Comparison of ENCODE assay signal across 7 cellular contexts in the genomic region with DNA sequence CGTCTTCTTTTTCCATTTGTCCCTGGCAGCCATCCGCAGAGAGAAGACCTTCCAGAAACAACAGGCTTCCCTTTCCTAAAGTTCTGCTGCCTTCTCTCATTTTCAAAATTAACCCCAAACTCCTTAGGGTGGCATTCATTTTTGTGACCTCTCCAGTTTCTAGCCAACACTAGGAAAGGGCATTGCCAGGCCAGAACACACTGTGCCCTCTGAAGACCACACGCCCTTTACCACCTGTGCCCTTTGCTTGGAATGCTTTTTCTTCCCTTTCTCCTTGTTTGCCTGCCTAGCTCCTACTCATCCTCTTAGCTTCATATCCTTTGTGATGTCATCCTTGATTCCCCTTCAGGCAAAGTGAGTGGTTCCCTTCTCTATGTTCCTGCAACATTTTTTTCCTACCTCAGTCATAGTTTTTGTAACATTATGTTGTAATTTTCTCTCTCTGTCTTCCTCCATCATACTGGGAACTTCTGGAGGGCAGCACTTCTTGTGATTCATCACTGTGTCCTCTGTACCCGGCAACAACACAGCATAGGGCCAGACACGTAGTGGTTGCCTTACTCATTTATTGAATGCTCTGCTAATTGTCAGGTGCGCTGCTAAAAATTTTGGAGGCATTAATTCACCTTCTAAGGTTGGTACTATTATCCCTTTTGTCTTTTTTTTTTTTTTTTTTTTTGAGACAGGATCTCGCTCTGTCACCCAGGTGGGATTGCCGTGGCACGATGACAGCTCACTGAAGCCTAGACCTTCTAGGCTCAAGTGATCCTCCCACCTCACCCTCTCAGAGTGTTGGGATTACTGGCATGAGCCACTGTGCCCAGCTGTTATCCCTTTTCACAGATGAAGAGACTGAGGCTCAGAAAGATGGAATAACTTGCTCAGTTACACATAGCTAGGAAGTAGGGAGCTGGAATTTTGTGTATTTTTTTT. TPM values are rescaled to one million over a fixed set of nuclear protein-coding genes. Genes with fewer than 3 reads are reported as not detected.
A peak's percentile ranks its signal among the peaks of the same experiment; 100 is the strongest.
DNase-seq lines count a peak whose midpoint lies in the region; ATAC-seq, FAIRE-seq and TF ChIP-seq lines count a peak whose summit lies in the region.
"Had no signal": no experiment of that assay in that cellular context is flagged by ENCODE, and none has a peak within 500 bp of the region (broad histone marks: within the 10 kb centered on the region; RNA-seq: fewer than 3 reads in every experiment).

No MANE protein-coding gene starts in this region.

- H3K27ac Mint-ChIP-seq in Caco-2 (ENCODE audit: unreplicated experiment): peak overlapping the region; percentile 88
- peak overlapping the region; percentile 80 for H3K27ac Mint-ChIP-seq in WTC11

- peaks cover 18% of the 10 kb centered on the region for H3K79me2 ChIP-seq in HepG2 (ENCODE audit: insufficient read depth, low read length)

- BruUV-seq in Caco-2 (replicated peaks; lab: Mats Ljungman, UMichigan): TSS peak; percentile 34
- TSS peak; percentile 48 for BruUV-seq in HepG2 (replicated peaks; lab: Mats Ljungman, UMichigan)

- H3K9me3 ChIP-seq in Caco-2 (no peaks in the 10 kb centered on the region), HepG2 (ENCODE audit: low read length) (no peaks in the 10 kb centered on the region)

- CTCF ChIA-PET in Caco-2 (lab: Charles Lee) (interaction anchor here (1.0 to 1.7 kb wide), 4 partner anchors 13 to 134 kb away, joined by 6 to 43 read pairs (median 10); a partner anchor contains a TSS), WTC11 (lab: Charles Lee) (interaction anchor here (0.6 to 2.9 kb wide), 19 partner anchors 9 to 337 kb away, joined by 3 to 58 read pairs (median 5); a partner anchor contains a TSS), HepG2 (lab: Yijun Ruan, JAX; ENCODE audit: low intra/inter-chr PET ratio, low total read pairs) (no interaction called here)

- TF ChIP-seq POLR2A in HepG2 (IDR thresholded peaks at IDR 0.05; ENCODE audit: insufficient read depth in 1 of 2, low read depth in 2 of 2, low read length in 2 of 2): no peak

- FAIRE-seq in HepG2 (lab: Jason Lieb, UNC): no peak

- peak overlapping the region; percentile 70 for H3K27ac ChIP-seq in HepG2 (ENCODE audit: extremely low read length, insufficient read depth, low read length)

- H3K4me3 ChIP-seq in Caco-2 (ENCODE audit: low read depth, low read length) (peak overlapping the region; percentile 55), HepG2 (replicated peaks in 1 of 3; ENCODE audit: insufficient read depth in 1 of 3, low read depth in 2 of 3, low read length in 3 of 3) (peak overlapping the region; percentile 67 to 83 (median 81))

- H3K4me1 Mint-ChIP-seq in Caco-2 (ENCODE audit: low read depth, unreplicated experiment) (peaks cover 15% of the 10 kb centered on the region), WTC11 (peaks cover 16% of the 10 kb centered on the region)

- in situ Hi-C loops in HepG2 (cut with HindIII; ENCODE audit: extremely low pct_ligation_motif_present, low pct_unique_long_range_greater_than_20kb): no loop called here

- no peaks in the 10 kb centered on the region for H3K9me3 Mint-ChIP-seq in Caco-2 (ENCODE audit: unreplicated experiment)
- H3K9me3 Mint-ChIP-seq in WTC11: no peaks in the 10 kb centered on the region

- H3K9ac ChIP-seq in HepG2 (ENCODE audit: insufficient read depth, low read depth, low read length): peak overlapping the region; percentile 77

- H3K4me1 ChIP-seq in Caco-2 (peaks cover 13% of the 10 kb centered on the region), HepG2 (ENCODE audit: insufficient read depth, low read length) (peaks cover 28% of the 10 kb centered on the region)

- H3K27me3 ChIP-seq in Caco-2 (replicated peaks; ENCODE audit: control insufficient read depth, insufficient read depth, low read length) (no peaks in the 10 kb centered on the region), HepG2 (ENCODE audit: control insufficient read depth in 1 of 2, insufficient read depth in 2 of 2, low read length in 2 of 2) (no peaks in the 10 kb centered on the region; a peak in 1 of 5 replicates)

- H3K27me3 Mint-ChIP-seq in Caco-2 (ENCODE audit: insufficient read depth, unreplicated experiment) (no peaks in the 10 kb centered on the region), WTC11 (ENCODE audit: low read depth) (no peaks in the 10 kb centered on the region)

- TF ChIP-seq EP300 in HepG2 (IDR thresholded peaks at IDR 0.05; ENCODE audit: low read depth in 2 of 2, low read length in 2 of 2) (no peak), HepG2 (CRISPR knock-in tag; IDR thresholded peaks at IDR 0.05; ENCODE audit: borderline replicate concordance) (no peak)

- no peak overlapping the region for H2AFZ ChIP-seq in HepG2 (ENCODE audit: low read length)

- H4K20me1 ChIP-seq in HepG2 (ENCODE audit: insufficient read depth, low read length): 0 out of 2 replicates have a peak, but pooled peaks cover 3% of the 10 kb centered on the region

- POLR2A ChIA-PET in Caco-2 (lab: Charles Lee): interaction anchor here (0.5 to 1.7 kb wide), 12 partner anchors 9 to 755 kb away, joined by 3 to 61 read pairs (median 21); a partner anchor contains a TSS
- POLR2A ChIA-PET in WTC11 (lab: Charles Lee): interaction anchor here (0.8 to 2.1 kb wide), 12 partner anchors 9 to 154 kb away, joined by 3 to 37 read pairs (median 6); a partner anchor contains a TSS
- POLR2A ChIA-PET in HepG2 (lab: Yijun Ruan, JAX): interaction anchor here (0.7 to 9.6 kb wide), 44 partner anchors 10 to 755 kb away, joined by 3 to 275 read pairs (median 5); a partner anchor contains a TSS

- DNase-seq in Caco-2 (no peak), WTC11 (ENCODE audit: low spot score) (no peak), HepG2 (ENCODE audit: low spot score) (no peak), NCI-H82 (lab: John Stamatoyannopoulos, UW) (no peak), DMS 273 (lab: John Stamatoyannopoulos, UW; ENCODE audit: unreplicated experiment) (no peak), T1000 (lab: John Stamatoyannopoulos, UW) (no peak)

- H3K4me2 ChIP-seq in HepG2 (ENCODE audit: low read depth, low read length): peak overlapping the region; percentile 89

- intact Hi-C loops in Caco-2 (cut with micrococcal nuclease; ENCODE audit: unreplicated experiment): no loop called here
- intact Hi-C loops in HepG2 (cut with micrococcal nuclease; ENCODE audit: unreplicated experiment): no loop called here

- H3K36me3 Mint-ChIP-seq in Caco-2 (ENCODE audit: insufficient read depth, unreplicated experiment) (peaks cover 54% of the 10 kb centered on the region), WTC11 (peaks cover 31% of the 10 kb centered on the region)

- H3K4me3 Mint-ChIP-seq in Caco-2 (ENCODE audit: unreplicated experiment) (peak overlapping the region; percentile 88), WTC11 (peak overlapping the region; percentile 83)

- no peak for ATAC-seq in WTC11
- no peak for ATAC-seq in HepG2

- 66% methylated on average over 9 of the region's 9 CpGs for WGBS in HepG2 (ENCODE audit: low lambda C conversion rate)

- no peak for TF ChIP-seq RAD21 in HepG2 (CRISPR knock-in tag; IDR thresholded peaks at IDR 0.05)

- no peak for TF ChIP-seq CTCF in Caco-2 (IDR thresholded peaks at IDR 0.05; ENCODE audit: insufficient read depth in 1 of 2, low read depth in 1 of 2, low read length in 1 of 2, severe bottlenecking in 1 of 2, unreplicated experiment in 1 of 2)
- TF ChIP-seq CTCF in WTC11 (IDR thresholded peaks at IDR 0.05): no peak
- no peak for TF ChIP-seq CTCF in HepG2 (CRISPR knock-in tag; IDR thresholded peaks at IDR 0.05)

- H3K36me3 ChIP-seq in Caco-2 (ENCODE audit: control insufficient read depth, insufficient read depth, low read length) (peaks cover 5% of the 10 kb centered on the region), HepG2 (replicated peaks in 1 of 2; ENCODE audit: control insufficient read depth in 1 of 2, insufficient read depth in 2 of 2, low read length in 2 of 2) (peaks cover 10 to 28% of the 10 kb centered on the region in 2 experiments)

RNA-seq across cellular contexts. Expression of a gene that starts 1.0 kb away (rescaled TPM):
- total RNA-seq in Caco-2 (2022) (46.2 and 50.2 TPM in 2 replicates), WTC11 (2021) (65.7 to 70.8 TPM (median 69.8 TPM) in 3 replicates), HepG2 (2016; rRNA removed; fragmentation: Illumina TruSeq; extraction: Trizol) (69.5 and 79.0 TPM in 2 replicates)
- 35.7 and 36.8 TPM in 2 replicates for total RNA-seq in HepG2 (2016; cell fraction: cytosol; rRNA removed; fragmentation: Illumina TruSeq; extraction: Trizol; ENCODE audit: low read depth)
- 66.0 and 82.2 TPM in 2 replicates for total RNA-seq in HepG2 (2016; cell fraction: insoluble cytoplasmic fraction; rRNA removed; fragmentation: Illumina TruSeq; extraction: Trizol)
- total RNA-seq in HepG2 (2016; cell fraction: membrane; rRNA removed; fragmentation: Illumina TruSeq; extraction: Trizol): 28.5 and 33.0 TPM in 2 replicates
- 42.9 and 51.1 TPM in 2 replicates for total RNA-seq in HepG2 (2016; cell fraction: nucleus; rRNA removed; fragmentation: Illumina TruSeq; extraction: Trizol)
- polyA plus RNA-seq in HepG2 (2011; rRNA removed): 84.2 and 85.3 TPM in 2 replicates
- polyA plus RNA-seq in HepG2 (2011; cell fraction: cytosol; rRNA removed): 59.8 and 72.8 TPM in 2 replicates
- 112 and 113 TPM in 2 replicates for polyA plus RNA-seq in HepG2 (2011; cell fraction: nucleus; rRNA removed)
- 49.1 and 52.0 TPM in 2 replicates for polyA plus RNA-seq in HepG2 (2012)
- 5.9 and 6.1 TPM in 2 replicates for polyA plus RNA-seq in HepG2 (2016; cell fraction: cytosol; fragmentation: Illumina TruSeq; extraction: Trizol; ENCODE audit: low read depth)
- 58.7 and 63.1 TPM in 2 replicates for polyA plus RNA-seq in HepG2 (2016; cell fraction: insoluble cytoplasmic fraction; fragmentation: Illumina TruSeq; extraction: Trizol; ENCODE audit: low read depth)
- polyA plus RNA-seq in HepG2 (2016; cell fraction: membrane; fragmentation: Illumina TruSeq; extraction: Trizol; ENCODE audit: low read depth): 13.2 and 14.8 TPM in 2 replicates
- polyA plus RNA-seq in HepG2 (2016; cell fraction: nucleus; fragmentation: Illumina TruSeq; extraction: Trizol; ENCODE audit: insufficient read depth, low read depth): 86.8 and 87.6 TPM in 2 replicates
- 37.8 and 50.2 TPM in 2 replicates for polyA minus RNA-seq in HepG2 (2011; rRNA and poly(A)+ RNA removed; ENCODE audit: low replicate concordance)
- polyA minus RNA-seq in HepG2 (2011; cell fraction: cytosol; rRNA and poly(A)+ RNA removed): 25.3 and 26.2 TPM in 2 replicates
- 37.3 and 44.0 TPM in 2 replicates for polyA minus RNA-seq in HepG2 (2011; cell fraction: nucleus; rRNA and poly(A)+ RNA removed)

RNA-seq across cellular contexts. Expression of a gene that starts 10.3 kb away (rescaled TPM):
- 30.5 and 34.1 TPM in 2 replicates for total RNA-seq in Caco-2 (2022)
- total RNA-seq in WTC11 (2021): 58.3 to 71.3 TPM (median 69.3 TPM) in 3 replicates
- total RNA-seq in HepG2 (2016; rRNA removed; fragmentation: Illumina TruSeq; extraction: Trizol): 24.9 and 25.2 TPM in 2 replicates
- total RNA-seq in HepG2 (2016; cell fraction: cytosol; rRNA removed; fragmentation: Illumina TruSeq; extraction: Trizol; ENCODE audit: low read depth): 25.2 and 38.0 TPM in 2 replicates
- total RNA-seq in HepG2 (2016; cell fraction: insoluble cytoplasmic fraction; rRNA removed; fragmentation: Illumina TruSeq; extraction: Trizol): 21.6 and 21.9 TPM in 2 replicates
- total RNA-seq in HepG2 (2016; cell fraction: membrane; rRNA removed; fragmentation: Illumina TruSeq; extraction: Trizol): 42.8 and 61.6 TPM in 2 replicates
- 12.9 and 14.9 TPM in 2 replicates for total RNA-seq in HepG2 (2016; cell fraction: nucleus; rRNA removed; fragmentation: Illumina TruSeq; extraction: Trizol)
- 42.6 and 54.2 TPM in 2 replicates for polyA plus RNA-seq in HepG2 (2011; rRNA removed)
- polyA plus RNA-seq in HepG2 (2011; cell fraction: cytosol; rRNA removed): 29.2 and 38.9 TPM in 2 replicates
- polyA plus RNA-seq in HepG2 (2011; cell fraction: nucleus; rRNA removed): 119 and 127 TPM in 2 replicates
- polyA plus RNA-seq in HepG2 (2012): 36.4 and 39.6 TPM in 2 replicates
- 61.2 and 88.9 TPM in 2 replicates for polyA plus RNA-seq in HepG2 (2016; cell fraction: cytosol; fragmentation: Illumina TruSeq; extraction: Trizol; ENCODE audit: low read depth)
- 38.3 and 44.6 TPM in 2 replicates for polyA plus RNA-seq in HepG2 (2016; cell fraction: insoluble cytoplasmic fraction; fragmentation: Illumina TruSeq; extraction: Trizol; ENCODE audit: low read depth)
- 82.3 and 100 TPM in 2 replicates for polyA plus RNA-seq in HepG2 (2016; cell fraction: membrane; fragmentation: Illumina TruSeq; extraction: Trizol; ENCODE audit: low read depth)
- polyA plus RNA-seq in HepG2 (2016; cell fraction: nucleus; fragmentation: Illumina TruSeq; extraction: Trizol; ENCODE audit: insufficient read depth, low read depth): 34.1 and 38.8 TPM in 2 replicates
- polyA minus RNA-seq in HepG2 (2011; rRNA and poly(A)+ RNA removed; ENCODE audit: low replicate concordance): 34.7 and 50.5 TPM in 2 replicates
- 23.9 and 34.2 TPM in 2 replicates for polyA minus RNA-seq in HepG2 (2011; cell fraction: cytosol; rRNA and poly(A)+ RNA removed)
- 25.6 and 37.4 TPM in 2 replicates for polyA minus RNA-seq in HepG2 (2011; cell fraction: nucleus; rRNA and poly(A)+ RNA removed)

RNA-seq across cellular contexts. Expression of a gene that starts 17.0 kb away (rescaled TPM):
- total RNA-seq in Caco-2 (2022) (237 and 271 TPM in 2 replicates), WTC11 (2021) (78.8 to 127 TPM (median 127 TPM) in 3 replicates), HepG2 (2016; rRNA removed; fragmentation: Illumina TruSeq; extraction: Trizol) (1.2 and 2.6 TPM in 2 replicates)
- 0.18 and 0.20 TPM in 2 replicates for total RNA-seq in HepG2 (2016; cell fraction: cytosol; rRNA removed; fragmentation: Illumina TruSeq; extraction: Trizol; ENCODE audit: low read depth)
- total RNA-seq in HepG2 (2016; cell fraction: insoluble cytoplasmic fraction; rRNA removed; fragmentation: Illumina TruSeq; extraction: Trizol): 1.4 and 2.9 TPM in 2 replicates
- 0.65 and 0.99 TPM in 2 replicates for total RNA-seq in HepG2 (2016; cell fraction: membrane; rRNA removed; fragmentation: Illumina TruSeq; extraction: Trizol)
- total RNA-seq in HepG2 (2016; cell fraction: nucleus; rRNA removed; fragmentation: Illumina TruSeq; extraction: Trizol): 3.0 and 3.8 TPM in 2 replicates
- polyA plus RNA-seq in HepG2 (2011; rRNA removed): 7.2 and 20.0 TPM in 2 replicates
- polyA plus RNA-seq in HepG2 (2011; cell fraction: cytosol; rRNA removed): 11.2 and 11.7 TPM in 2 replicates
- 8.1 and 15.7 TPM in 2 replicates for polyA plus RNA-seq in HepG2 (2011; cell fraction: nucleus; rRNA removed)
- 12.5 and 34.4 TPM in 2 replicates for polyA plus RNA-seq in HepG2 (2012)
- polyA plus RNA-seq in HepG2 (2016; cell fraction: cytosol; fragmentation: Illumina TruSeq; extraction: Trizol; ENCODE audit: low read depth): 0.41 and 0.50 TPM in 2 replicates
- 1.6 and 1.8 TPM in 2 replicates for polyA plus RNA-seq in HepG2 (2016; cell fraction: insoluble cytoplasmic fraction; fragmentation: Illumina TruSeq; extraction: Trizol; ENCODE audit: low read depth)
- 0.51 and 0.63 TPM in 2 replicates for polyA plus RNA-seq in HepG2 (2016; cell fraction: membrane; fragmentation: Illumina TruSeq; extraction: Trizol; ENCODE audit: low read depth)
- polyA plus RNA-seq in HepG2 (2016; cell fraction: nucleus; fragmentation: Illumina TruSeq; extraction: Trizol; ENCODE audit: insufficient read depth, low read depth): 6.6 and 8.0 TPM in 2 replicates
- 0.58 and 12.5 TPM in 2 replicates for polyA minus RNA-seq in HepG2 (2011; rRNA and poly(A)+ RNA removed; ENCODE audit: low replicate concordance)
- 5.5 and 9.5 TPM in 2 replicates for polyA minus RNA-seq in HepG2 (2011; cell fraction: cytosol; rRNA and poly(A)+ RNA removed)
- 0.77 and 2.7 TPM in 2 replicates for polyA minus RNA-seq in HepG2 (2011; cell fraction: nucleus; rRNA and poly(A)+ RNA removed)
- total RNA-seq: NCI-H460 had no signal

RNA-seq across cellular contexts. Expression of a gene that starts 23.9 kb away (rescaled TPM):
- total RNA-seq in Caco-2 (2022) (61.3 and 61.4 TPM in 2 replicates), WTC11 (2021) (85.7 to 114 TPM (median 110 TPM) in 3 replicates), HepG2 (2016; rRNA removed; fragmentation: Illumina TruSeq; extraction: Trizol) (92.1 and 141 TPM in 2 replicates)
- total RNA-seq in HepG2 (2016; cell fraction: cytosol; rRNA removed; fragmentation: Illumina TruSeq; extraction: Trizol; ENCODE audit: low read depth): 108 and 123 TPM in 2 replicates
- 100 and 140 TPM in 2 replicates for total RNA-seq in HepG2 (2016; cell fraction: insoluble cytoplasmic fraction; rRNA removed; fragmentation: Illumina TruSeq; extraction: Trizol)
- total RNA-seq in HepG2 (2016; cell fraction: membrane; rRNA removed; fragmentation: Illumina TruSeq; extraction: Trizol): 83.8 and 103 TPM in 2 replicates
- 94.6 and 113 TPM in 2 replicates for total RNA-seq in HepG2 (2016; cell fraction: nucleus; rRNA removed; fragmentation: Illumina TruSeq; extraction: Trizol)
- 613 and 615 TPM in 2 replicates for polyA plus RNA-seq in HepG2 (2011; rRNA removed)
- polyA plus RNA-seq in HepG2 (2011; cell fraction: cytosol; rRNA removed): 980 and 1,226 TPM in 2 replicates
- polyA plus RNA-seq in HepG2 (2011; cell fraction: nucleus; rRNA removed): 399 and 426 TPM in 2 replicates
- polyA plus RNA-seq in HepG2 (2012): 226 and 325 TPM in 2 replicates
- polyA plus RNA-seq in HepG2 (2016; cell fraction: cytosol; fragmentation: Illumina TruSeq; extraction: Trizol; ENCODE audit: low read depth): 88.3 and 112 TPM in 2 replicates
- polyA plus RNA-seq in HepG2 (2016; cell fraction: insoluble cytoplasmic fraction; fragmentation: Illumina TruSeq; extraction: Trizol; ENCODE audit: low read depth): 134 and 149 TPM in 2 replicates
- 106 and 112 TPM in 2 replicates for polyA plus RNA-seq in HepG2 (2016; cell fraction: membrane; fragmentation: Illumina TruSeq; extraction: Trizol; ENCODE audit: low read depth)
- polyA plus RNA-seq in HepG2 (2016; cell fraction: nucleus; fragmentation: Illumina TruSeq; extraction: Trizol; ENCODE audit: insufficient read depth, low read depth): 220 and 229 TPM in 2 replicates
- polyA minus RNA-seq in HepG2 (2011; rRNA and poly(A)+ RNA removed; ENCODE audit: low replicate concordance): 450 and 1,230 TPM in 2 replicates
- polyA minus RNA-seq in HepG2 (2011; cell fraction: cytosol; rRNA and poly(A)+ RNA removed): 139 and 156 TPM in 2 replicates
- polyA minus RNA-seq in HepG2 (2011; cell fraction: nucleus; rRNA and poly(A)+ RNA removed): 91.0 and 99.1 TPM in 2 replicates

RNA-seq across cellular contexts. Expression of a gene that starts 29.7 kb away (rescaled TPM):
- total RNA-seq in Caco-2 (2022) (1.8 and 2.1 TPM in 2 replicates), WTC11 (2021) (2.5 to 4.9 TPM (median 4.1 TPM) in 3 replicates), HepG2 (2016; rRNA removed; fragmentation: Illumina TruSeq; extraction: Trizol) (0.65 and 2.2 TPM in 2 replicates)
- 0.61 and 0.62 TPM in 2 replicates for total RNA-seq in HepG2 (2016; cell fraction: cytosol; rRNA removed; fragmentation: Illumina TruSeq; extraction: Trizol; ENCODE audit: low read depth)
- 0.46 and 2.8 TPM in 2 replicates for total RNA-seq in HepG2 (2016; cell fraction: insoluble cytoplasmic fraction; rRNA removed; fragmentation: Illumina TruSeq; extraction: Trizol)
- total RNA-seq in HepG2 (2016; cell fraction: membrane; rRNA removed; fragmentation: Illumina TruSeq; extraction: Trizol): 0.49 and 0.52 TPM in 2 replicates
- total RNA-seq in HepG2 (2016; cell fraction: nucleus; rRNA removed; fragmentation: Illumina TruSeq; extraction: Trizol): 3.2 and 4.5 TPM in 2 replicates
- 6.9 and 7.4 TPM in 2 replicates for polyA plus RNA-seq in HepG2 (2011; rRNA removed)
- 1.0 and 1.6 TPM in 2 replicates for polyA plus RNA-seq in HepG2 (2011; cell fraction: cytosol; rRNA removed)
- polyA plus RNA-seq in HepG2 (2011; cell fraction: nucleus; rRNA removed): 103 and 136 TPM in 2 replicates
- polyA plus RNA-seq in HepG2 (2012): 3.6 and 7.5 TPM in 2 replicates
- polyA plus RNA-seq in HepG2 (2016; cell fraction: cytosol; fragmentation: Illumina TruSeq; extraction: Trizol; ENCODE audit: low read depth): 0.19 and 0.26 TPM in 2 replicates
- 0.60 TPM in 1 of 2 replicates, not detected in the other for polyA plus RNA-seq in HepG2 (2016; cell fraction: insoluble cytoplasmic fraction; fragmentation: Illumina TruSeq; extraction: Trizol; ENCODE audit: low read depth)
- polyA plus RNA-seq in HepG2 (2016; cell fraction: membrane; fragmentation: Illumina TruSeq; extraction: Trizol; ENCODE audit: low read depth): 0.09 and 0.53 TPM in 2 replicates
- 6.4 and 11.2 TPM in 2 replicates for polyA plus RNA-seq in HepG2 (2016; cell fraction: nucleus; fragmentation: Illumina TruSeq; extraction: Trizol; ENCODE audit: insufficient read depth, low read depth)
- polyA minus RNA-seq in HepG2 (2011; rRNA and poly(A)+ RNA removed; ENCODE audit: low replicate concordance): 2.8 and 9.1 TPM in 2 replicates
- polyA minus RNA-seq in HepG2 (2011; cell fraction: cytosol; rRNA and poly(A)+ RNA removed): 0.49 and 0.70 TPM in 2 replicates
- 21.0 and 21.8 TPM in 2 replicates for polyA minus RNA-seq in HepG2 (2011; cell fraction: nucleus; rRNA and poly(A)+ RNA removed)

Comparison
In these comparisons a context has a peak if more than half of its experiments do, and no peak if none do; other contexts are left out.
1. RNA of a gene that starts 17.0 kb away (total RNA-seq): 237 to 271 TPM in Caco-2 and 78.8 to 127 TPM in WTC11; 0.18 to 3.8 TPM in HepG2; every median in the first group is over 10 times any median in the second.